ENCODE assay signal across 13 cellular contexts in genomic region chr11:100403817-100404216, GRCh38.
DNase-seq lines count a peak whose midpoint lies in the region; ATAC-seq and TF ChIP-seq lines count a peak whose summit lies in the region.
"Had no signal": no experiment of that assay in that cellular context is flagged by ENCODE, and none has a peak within 500 bp of the region (broad histone marks: within the 10 kb centered on the region; RNA-seq: fewer than 3 reads in every experiment).

No MANE protein-coding gene starts in this region.

- 12 to 13% methylated on average over 2 of the region's 2 CpGs for WGBS in thyroid gland, 2 donors

- intact Hi-C loops in thyroid gland (cut with DNase I) = no loop called here

- H3K9ac ChIP-seq in iPS-20b (ENCODE audit: low read depth, low read length) = no peak overlapping the region

- H3K4me3 ChIP-seq in astrocyte of the cerebellum (ENCODE audit: low read depth, low read length) = no peak overlapping the region
- H3K4me3 ChIP-seq in iPS-20b (ENCODE audit: low read length) = 0 out of 2 replicates have a peak overlapping the region, but pooled peaks have one; percentile 8
- no peak overlapping the region for H3K4me3 ChIP-seq in thyroid gland (replicated peaks in 1 of 3)
- no peak overlapping the region for H3K4me3 ChIP-seq in effector memory CD4-positive, alpha-beta T cell (ENCODE audit: insufficient read depth, low read depth, low read length, poor library complexity, severe bottlenecking)
- H3K4me3 ChIP-seq: sigmoid colon, SJCRH30 had no signal

- DNase-seq in HCEC 1CT (peak; percentile 46), astrocyte of the cerebellum (ENCODE audit: low read depth) (peak; percentile 34), thyroid gland (peak; percentile 6 to 15), T-helper 1 cell (no peak)
- no peak for DNase-seq in effector memory CD4-positive, alpha-beta T cell
- DNase-seq: activated naive CD4-positive, alpha-beta T cell treated with anti-CD3 and anti-CD28 coated beads for 36 hours; CD4-positive, alpha-beta memory T cell; sigmoid colon had no signal

- H3K9me3 ChIP-seq in iPS-20b (ENCODE audit: insufficient read depth, low read depth, low read length) = peaks cover 3% of the 10 kb centered on the region
- H3K9me3 ChIP-seq in thyroid gland = no peaks in the 10 kb centered on the region
- H3K9me3 ChIP-seq in effector memory CD4-positive, alpha-beta T cell (ENCODE audit: control insufficient read depth, low read length) = no peaks in the 10 kb centered on the region
- H3K9me3 ChIP-seq: SJCRH30 had no signal

- TF ChIP-seq CTCF in astrocyte of the cerebellum (IDR thresholded peaks at IDR 0.05; ENCODE audit: low read depth, low read length, missing control alignments) (no peak), thyroid gland (IDR thresholded peaks at IDR 0.05) (no peak)

- ATAC-seq in HG02973 (IDR thresholded peaks at IDR 0.05; ENCODE audit: unreplicated experiment) = no peak

- H3K36me3 ChIP-seq in iPS-20b (ENCODE audit: insufficient read depth, low read depth, low read length) (no peaks in the 10 kb centered on the region), thyroid gland (no peaks in the 10 kb centered on the region)
- no peaks in the 10 kb centered on the region for H3K36me3 ChIP-seq in effector memory CD4-positive, alpha-beta T cell (ENCODE audit: control insufficient read depth, insufficient read depth, low read length)
- H3K36me3 ChIP-seq: sigmoid colon, SJCRH30 had no signal

- no peak for TF ChIP-seq POLR2A in thyroid gland (IDR thresholded peaks at IDR 0.05)

- peaks cover 11% of the 10 kb centered on the region; the same call in 1 of the 2 replicates for H3K4me1 ChIP-seq in iPS-20b (ENCODE audit: insufficient read depth, low read length)
- H3K4me1 ChIP-seq in thyroid gland = peaks cover 16 to 18% of the 10 kb centered on the region in 2 donors
- no peaks in the 10 kb centered on the region for H3K4me1 ChIP-seq in effector memory CD4-positive, alpha-beta T cell (ENCODE audit: control insufficient read depth, insufficient read depth, low read length, poor library complexity, severe bottlenecking)
- H3K4me1 ChIP-seq: SJCRH30 had no signal

- H3K27me3 ChIP-seq in iPS-20b (ENCODE audit: insufficient read depth, low read length) (no peaks in the 10 kb centered on the region), thyroid gland (no peaks in the 10 kb centered on the region)
- H3K27me3 ChIP-seq in effector memory CD4-positive, alpha-beta T cell (replicated peaks; ENCODE audit: control insufficient read depth, insufficient read depth, low read length, poor library complexity, severe bottlenecking) = no peaks in the 10 kb centered on the region
- H3K27me3 ChIP-seq: sigmoid colon, SJCRH30 had no signal

- no peak overlapping the region for H3K27ac ChIP-seq in iPS-20b (ENCODE audit: low read length)
- peak overlapping the region; percentile 38 to 69 (median 58) for H3K27ac ChIP-seq in thyroid gland
- no peak overlapping the region for H3K27ac ChIP-seq in effector memory CD4-positive, alpha-beta T cell (ENCODE audit: insufficient read depth, low read length, poor library complexity, severe bottlenecking)
- H3K27ac ChIP-seq: HL-60, sigmoid colon, SJCRH30, VCaP had no signal

- in situ Hi-C loops in astrocyte of the cerebellum (cut with HindIII; ENCODE audit: low sequenced_read_pairs) = no loop called here

Comparison
In these comparisons a context has a peak if more than half of its experiments do, and no peak if none do; other contexts are left out.
1. DNase-seq: peak in HCEC 1CT (single experiment), astrocyte of the cerebellum (single experiment) and thyroid gland (2 of 2); none in effector memory CD4-positive, alpha-beta T cell (0 of 3) and T-helper 1 cell (0 of 5).
2. H3K27ac ChIP-seq: peak in thyroid gland (3 of 3); none in iPS-20b (single experiment) and effector memory CD4-positive, alpha-beta T cell (single experiment).